9 cellular contexts compared by ENCODE assay signal in genomic region chr5:172712610-172713009, GRCh38.
"Had no signal": no experiment of that assay in that cellular context is flagged by ENCODE, and none has a peak within 500 bp of the region (broad histone marks: within the 10 kb centered on the region; RNA-seq: fewer than 3 reads in every experiment).

No MANE protein-coding gene starts in this region.

- H3K36me3 ChIP-seq: breast epithelium, colonic mucosa, left ventricle myocardium inferior, upper lobe of left lung, vagina had no signal

- H3K9me3 ChIP-seq: breast epithelium, colonic mucosa, left ventricle myocardium inferior, upper lobe of left lung, vagina had no signal

- H3K27ac ChIP-seq: colonic mucosa, vagina had no signal

- H3K27me3 ChIP-seq: breast epithelium, colonic mucosa, upper lobe of left lung, vagina had no signal

- DNase-seq: mesendoderm had no signal

- FAIRE-seq: frontal cortex had no signal

- H3K4me3 ChIP-seq: colonic mucosa, lung, upper lobe of left lung, vagina had no signal

- H3K4me1 ChIP-seq: breast epithelium, colonic mucosa had no signal

- ATAC-seq: activated CD4-positive, alpha-beta T cell treated with anti-CD3 and anti-CD28 coated beads for 36 hours had no signal
